ENCODE assay signal across 26 cellular contexts in genomic region chrX:150360331-150360730, GRCh38. TPM values are rescaled to one million over a fixed set of nuclear protein-coding genes. Genes with fewer than 3 reads are reported as not detected.
DNase-seq lines count a peak whose midpoint lies in the region; ATAC-seq and TF ChIP-seq lines count a peak whose summit lies in the region.
"Had no signal": no experiment of that assay in that cellular context is flagged by ENCODE, and none has a peak within 500 bp of the region (broad histone marks: within the 10 kb centered on the region; RNA-seq: fewer than 3 reads in every experiment).

No MANE protein-coding gene starts in this region.

- H3K27me3 ChIP-seq in GM23338 (ENCODE audit: insufficient read depth), result peaks cover 62% of the 10 kb centered on the region
- H3K27me3 ChIP-seq: esophagus muscularis mucosa, suprapubic skin, upper lobe of right lung had no signal

- no peaks in the 10 kb centered on the region for H3K9me3 Mint-ChIP-seq in natural killer cell treated with Interleukin-12 subunit alpha and Interleukin-12 subunit beta and Interleukin-15 and Interleukin-18, amount 100 ng/mL, for 72 hours
- no peaks in the 10 kb centered on the region for H3K9me3 Mint-ChIP-seq in natural killer cell
- no peaks in the 10 kb centered on the region for H3K9me3 Mint-ChIP-seq in central memory CD8-positive, alpha-beta T cell
- H3K9me3 Mint-ChIP-seq in naive B cell, result no peaks in the 10 kb centered on the region
- no peaks in the 10 kb centered on the region for H3K9me3 Mint-ChIP-seq in type B pancreatic cell
- H3K9me3 Mint-ChIP-seq in GM23338, result no peaks in the 10 kb centered on the region
- H3K9me3 Mint-ChIP-seq in activated CD8-positive, alpha-beta T cell treated with anti-CD3 and anti-CD28 coated beads, Interleukin-2, amount 10 ng/mL, durations not matched to agents 7 days and 5 days (ENCODE audit: insufficient read depth), result no peaks in the 10 kb centered on the region
- H3K9me3 Mint-ChIP-seq: activated naive CD8-positive, alpha-beta T cell treated with anti-CD3 and anti-CD28 coated beads, Interleukin-2, amount 10 ng/mL, durations not matched to agents 7 days and 5 days had no signal

- TF ChIP-seq CTCF in natural killer cell (IDR thresholded peaks at IDR 0.05) (no peak), type B pancreatic cell (conservative IDR thresholded peaks at IDR 0.05) (no peak), GM23338 (conservative IDR thresholded peaks at IDR 0.05; ENCODE audit: low read depth in 2 of 2) (no peak)

- H3K4me3 Mint-ChIP-seq in natural killer cell treated with Interleukin-12 subunit alpha and Interleukin-12 subunit beta and Interleukin-15 and Interleukin-18, amount 100 ng/mL, for 72 hours, result peak overlapping the region; percentile 15
- no peak overlapping the region for H3K4me3 Mint-ChIP-seq in natural killer cell
- peak overlapping the region; percentile 81 for H3K4me3 Mint-ChIP-seq in central memory CD8-positive, alpha-beta T cell
- peak overlapping the region in 7 of 8 donors; percentile 5 to 92 (median 70) for H3K4me3 Mint-ChIP-seq in naive B cell
- peak overlapping the region; percentile 18 for H3K4me3 Mint-ChIP-seq in type B pancreatic cell
- H3K4me3 Mint-ChIP-seq in GM23338, result no peak overlapping the region; the same call in 2 of the 3 replicates
- no peak overlapping the region for H3K4me3 Mint-ChIP-seq in activated CD8-positive, alpha-beta T cell treated with anti-CD3 and anti-CD28 coated beads, Interleukin-2, amount 10 ng/mL, durations not matched to agents 7 days and 5 days

- POLR2A ChIA-PET in activated CD8-positive, alpha-beta T cell treated with anti-CD3 and anti-CD28 coated beads, Interleukin-2, amount 10 ng/mL, durations not matched to agents 7 days and 5 days (lab: Charles Lee), result no interaction called here

- H3K4me3 ChIP-seq in GM23338, result no peak overlapping the region
- H3K4me3 ChIP-seq: cardiac muscle cell, HAP-1, suprapubic skin, upper lobe of right lung had no signal

- peaks cover 10 to 13% of the 10 kb centered on the region in 2 donors for H3K4me1 Mint-ChIP-seq in natural killer cell treated with Interleukin-12 subunit alpha and Interleukin-12 subunit beta and Interleukin-15 and Interleukin-18, amount 100 ng/mL, for 72 hours (ENCODE audit: low read depth in 2 of 2)
- H3K4me1 Mint-ChIP-seq in natural killer cell (peaks cover 5 to 33% of the 10 kb centered on the region in 2 donors), naive B cell (peaks cover 6 to 19% (median 17%) of the 10 kb centered on the region in 3 donors), type B pancreatic cell (ENCODE audit: unreplicated experiment) (no peaks in the 10 kb centered on the region), GM23338 (no peaks in the 10 kb centered on the region; the same call in 1 of the 3 replicates)
- H3K4me1 Mint-ChIP-seq in central memory CD8-positive, alpha-beta T cell, result peaks cover 33% of the 10 kb centered on the region
- peaks cover 16% of the 10 kb centered on the region for H3K4me1 Mint-ChIP-seq in activated CD8-positive, alpha-beta T cell treated with anti-CD3 and anti-CD28 coated beads, Interleukin-2, amount 10 ng/mL, durations not matched to agents 7 days and 5 days (ENCODE audit: low read depth)

- no peak for ATAC-seq in natural killer cell treated with Interleukin-12 subunit alpha and Interleukin-12 subunit beta and Interleukin-15 and Interleukin-18, amount 100 ng/mL, for 72 hours
- no peak for ATAC-seq in natural killer cell
- no peak for ATAC-seq in central memory CD8-positive, alpha-beta T cell (replicated peaks; ENCODE audit: extremely low read depth, poor library complexity, severe bottlenecking)
- ATAC-seq in naive B cell (ENCODE audit: low read depth in 2 of 2), result no peak
- ATAC-seq in GM23338, result no peak
- ATAC-seq in activated CD8-positive, alpha-beta T cell treated with anti-CD3 and anti-CD28 coated beads, Interleukin-2, amount 10 ng/mL, durations not matched to agents 7 days and 5 days, result no peak
- ATAC-seq: foreskin keratinocyte, left ventricle myocardium superior, Panc1, upper lobe of right lung had no signal

- H3K36me3 Mint-ChIP-seq in natural killer cell treated with Interleukin-12 subunit alpha and Interleukin-12 subunit beta and Interleukin-15 and Interleukin-18, amount 100 ng/mL, for 72 hours, result no peaks in the 10 kb centered on the region
- H3K36me3 Mint-ChIP-seq in natural killer cell (no peaks in the 10 kb centered on the region), naive B cell (no peaks in the 10 kb centered on the region), type B pancreatic cell (no peaks in the 10 kb centered on the region), GM23338 (ENCODE audit: low read depth) (no peaks in the 10 kb centered on the region)
- peaks cover 2% of the 10 kb centered on the region for H3K36me3 Mint-ChIP-seq in central memory CD8-positive, alpha-beta T cell (ENCODE audit: insufficient read depth)
- H3K36me3 Mint-ChIP-seq in activated CD8-positive, alpha-beta T cell treated with anti-CD3 and anti-CD28 coated beads, Interleukin-2, amount 10 ng/mL, durations not matched to agents 7 days and 5 days (ENCODE audit: low read depth), result no peaks in the 10 kb centered on the region
- H3K36me3 Mint-ChIP-seq: activated naive CD8-positive, alpha-beta T cell treated with anti-CD3 and anti-CD28 coated beads, Interleukin-2, amount 10 ng/mL, durations not matched to agents 7 days and 5 days had no signal

- CTCF ChIA-PET in activated CD8-positive, alpha-beta T cell treated with anti-CD3 and anti-CD28 coated beads, Interleukin-2, amount 10 ng/mL, durations not matched to agents 7 days and 5 days (lab: Charles Lee), result interaction anchor here (0.7 to 1.6 kb wide), 2 partner anchors 127 to 420 kb away, joined by 3 to 4 read pairs; no protein-coding TSS in a partner anchor

- H3F3A ChIP-seq in GM23338 (replicated peaks; ENCODE audit: low read depth), result no peaks in the 10 kb centered on the region

- peak overlapping the region in 1 of 2 donors; percentile 6 for H3K27ac Mint-ChIP-seq in natural killer cell treated with Interleukin-12 subunit alpha and Interleukin-12 subunit beta and Interleukin-15 and Interleukin-18, amount 100 ng/mL, for 72 hours
- H3K27ac Mint-ChIP-seq in natural killer cell (no peak overlapping the region), naive B cell (no peak overlapping the region), type B pancreatic cell (no peak overlapping the region), GM23338 (no peak overlapping the region)
- H3K27ac Mint-ChIP-seq in central memory CD8-positive, alpha-beta T cell (ENCODE audit: low read depth), result no peak overlapping the region
- no peak overlapping the region for H3K27ac Mint-ChIP-seq in activated CD8-positive, alpha-beta T cell treated with anti-CD3 and anti-CD28 coated beads, Interleukin-2, amount 10 ng/mL, durations not matched to agents 7 days and 5 days
- H3K27ac Mint-ChIP-seq: activated naive CD8-positive, alpha-beta T cell treated with anti-CD3 and anti-CD28 coated beads, Interleukin-2, amount 10 ng/mL, durations not matched to agents 7 days and 5 days had no signal

- H3K4me2 ChIP-seq in GM23338, result no peak overlapping the region

- H3K4me1 ChIP-seq in GM23338 (ENCODE audit: insufficient read depth), result no peaks in the 10 kb centered on the region
- H3K4me1 ChIP-seq: foreskin keratinocyte, HAP-1, parathyroid adenoma, upper lobe of right lung had no signal

- intact Hi-C loops in natural killer cell (cut with micrococcal nuclease), result loop anchor here (10.0 kb wide), 1 partner anchor 224 kb away; no protein-coding TSS in a partner anchor

- no peaks in the 10 kb centered on the region for H3K9me2 ChIP-seq in GM23338 (ENCODE audit: insufficient read depth)

- no peak overlapping the region for H2AFZ ChIP-seq in GM23338
- H2AFZ ChIP-seq: parathyroid adenoma had no signal

- no peak overlapping the region for H3K27ac ChIP-seq in GM23338 (ENCODE audit: low read depth)
- H3K27ac ChIP-seq: cardiac muscle cell, esophagus muscularis mucosa, foreskin keratinocyte, parathyroid adenoma, suprapubic skin, upper lobe of right lung had no signal

- no peaks in the 10 kb centered on the region for H3K36me3 ChIP-seq in GM23338 (ENCODE audit: insufficient read depth)
- H3K36me3 ChIP-seq: cardiac muscle cell, esophagus muscularis mucosa, HAP-1, suprapubic skin, upper lobe of right lung had no signal

- no peak for DNase-seq in natural killer cell treated with Interleukin-12 subunit alpha and Interleukin-12 subunit beta and Interleukin-15 and Interleukin-18, amount 100 ng/mL, for 72 hours (ENCODE audit: low spot score)
- DNase-seq in natural killer cell (no peak), naive B cell (no peak), type B pancreatic cell (ENCODE audit: extremely low spot score, unreplicated experiment) (peak; percentile 40), GM23338 (ENCODE audit: low spot score) (no peak), NOMO-1 treated with DMSO at 0.1 percent for 48 hours (lab: John Stamatoyannopoulos, UW; ENCODE audit: unreplicated experiment) (no peak)
- no peak for DNase-seq in central memory CD8-positive, alpha-beta T cell (ENCODE audit: low spot score in 2 of 2)
- DNase-seq in activated CD8-positive, alpha-beta T cell treated with anti-CD3 and anti-CD28 coated beads, Interleukin-2, amount 10 ng/mL, durations not matched to agents 7 days and 5 days, result no peak
- DNase-seq: DMS153; head of caudate nucleus; Kasumi-1; kidney; left ventricle myocardium superior; NCI-H1417 treated with DMSO at 0.1 percent for 48 hours; SHP77 treated with DMSO at 0.1 percent for 48 hours; small intestine; stimulated activated naive CD4-positive, alpha-beta T cell treated with Interleukin-2 at 50 U/mL for 16 hours; upper lobe of right lung had no signal

- H4K20me1 ChIP-seq in GM23338 (replicated peaks; ENCODE audit: insufficient read depth), result no peaks in the 10 kb centered on the region

- H3K79me2 ChIP-seq in GM23338 (replicated peaks; ENCODE audit: insufficient read depth), result no peaks in the 10 kb centered on the region
- H3K79me2 ChIP-seq: parathyroid adenoma had no signal

- peaks cover 20 to 21% of the 10 kb centered on the region in 2 donors for H3K27me3 Mint-ChIP-seq in natural killer cell treated with Interleukin-12 subunit alpha and Interleukin-12 subunit beta and Interleukin-15 and Interleukin-18, amount 100 ng/mL, for 72 hours
- H3K27me3 Mint-ChIP-seq in natural killer cell (ENCODE audit: low read depth in 2 of 2), result peaks cover 25 to 26% of the 10 kb centered on the region in 2 donors
- no peaks in the 10 kb centered on the region for H3K27me3 Mint-ChIP-seq in central memory CD8-positive, alpha-beta T cell
- peaks cover 0 to 35% (median 23%) of the 10 kb centered on the region in 3 donors for H3K27me3 Mint-ChIP-seq in naive B cell
- H3K27me3 Mint-ChIP-seq in type B pancreatic cell, result peaks cover 38% of the 10 kb centered on the region
- H3K27me3 Mint-ChIP-seq in GM23338 (ENCODE audit: insufficient read depth, low read depth, poor library complexity), result peaks cover 45% of the 10 kb centered on the region
- peaks cover 32% of the 10 kb centered on the region for H3K27me3 Mint-ChIP-seq in activated CD8-positive, alpha-beta T cell treated with anti-CD3 and anti-CD28 coated beads, Interleukin-2, amount 10 ng/mL, durations not matched to agents 7 days and 5 days (ENCODE audit: low read depth)

RNA-seq across cellular contexts. Expression of gene MAMLD1, which starts 2.8 kb away (rescaled TPM):
- total RNA-seq in natural killer cell treated with Interleukin-12 subunit alpha and Interleukin-12 subunit beta and Interleukin-15 and Interleukin-18, amount 100 ng/mL, for 72 hours, result 1 to 10 TPM; 2.0 to 3.5 TPM
- 1 to 10 TPM in 1 of 3 donors, under 1 TPM in 2; 0.23 to 1.1 (median 0.45) TPM for total RNA-seq in natural killer cell
- 1 to 10 TPM in 1 of 6 donors, under 1 TPM in 4, not detected in 1; 0.37 to 1.0 (median 0.75) TPM for polyA plus RNA-seq in naive B cell (ENCODE audit: low read depth in 6 of 6)
- 3.0 and 7.0 TPM in 2 replicates for total RNA-seq in type B pancreatic cell (ENCODE audit: low replicate concordance)
- total RNA-seq in GM23338 (2014; rRNA removed; shearing (Covaris generic)), result 0.19 and 0.21 TPM in 2 replicates
- 0.12 and 0.13 TPM in 2 replicates for polyA plus RNA-seq in GM23338 (2016; fragmentation: Nextera tagmentation; extraction: Ambion mirVana)
- total RNA-seq in activated CD8-positive, alpha-beta T cell treated with anti-CD3 and anti-CD28 coated beads, Interleukin-2, amount 10 ng/mL, durations not matched to agents 7 days and 5 days, result 1 to 10 TPM in 1 of 2 experiments, under 1 TPM in 1; 0.81 to 1.4 TPM

Comparison
In these comparisons a context has a peak if more than half of its experiments do, and no peak if none do; other contexts are left out.
1. H3K4me3 Mint-ChIP-seq: peak in natural killer cell treated with Interleukin-12 subunit alpha and Interleukin-12 subunit beta and Interleukin-15 and Interleukin-18, amount 100 ng/mL, for 72 hours (single experiment), central memory CD8-positive, alpha-beta T cell (single experiment), naive B cell (7 of 8) and type B pancreatic cell (single experiment); none in natural killer cell (single experiment), GM23338 (single experiment) and activated CD8-positive, alpha-beta T cell treated with anti-CD3 and anti-CD28 coated beads, Interleukin-2, amount 10 ng/mL, durations not matched to agents 7 days and 5 days (single experiment).